22 cellular contexts compared by ENCODE assay signal in genomic region chr9:126386814-126387213, GRCh38.
A peak's percentile ranks its signal among the peaks of the same experiment; 100 is the strongest.
DNase-seq lines count a peak whose midpoint lies in the region; ATAC-seq, FAIRE-seq and TF ChIP-seq lines count a peak whose summit lies in the region.
"Had no signal": no experiment of that assay in that cellular context is flagged by ENCODE, and none has a peak within 500 bp of the region (broad histone marks: within the 10 kb centered on the region; RNA-seq: fewer than 3 reads in every experiment).

No MANE protein-coding gene starts in this region.

- H3K9ac ChIP-seq in IMR-90 (ENCODE audit: low read depth, low read length) = no peak overlapping the region
- H3K9ac ChIP-seq: GM23248 had no signal

- H2AK9ac ChIP-seq in IMR-90 (replicated peaks; ENCODE audit: low read depth, low read length, poor library complexity) = no peak overlapping the region

- in situ Hi-C loops in IMR-90 (cut with MboI; ENCODE audit: low sequenced_read_pairs) = no loop called here

- no peak overlapping the region for H3K23ac ChIP-seq in IMR-90 (ENCODE audit: low read depth, low read length)

- no peak overlapping the region for H4K5ac ChIP-seq in IMR-90 (ENCODE audit: low read depth, low read length)

- H3K9me1 ChIP-seq in IMR-90 (ENCODE audit: insufficient read depth, low read length) = peaks cover 4% of the 10 kb centered on the region; the same call in 1 of the 2 replicates

- H4K20me1 ChIP-seq in IMR-90 (ENCODE audit: insufficient read depth, low read length) = no peaks in the 10 kb centered on the region

- H3K4me2 ChIP-seq in IMR-90 (ENCODE audit: low read depth, low read length) = no peak overlapping the region

- H2BK20ac ChIP-seq in IMR-90 (ENCODE audit: low read depth, low read length) = no peak overlapping the region

- dilution Hi-C loops in IMR-90 (cut with HindIII; ENCODE audit: low sequenced_read_pairs, unreplicated experiment) = no loop called here

- no peak overlapping the region for H2BK5ac ChIP-seq in IMR-90 (ENCODE audit: low read depth, low read length, poor library complexity, severe bottlenecking)

- no peak for TF ChIP-seq CTCF in IMR-90 (conservative IDR thresholded peaks at IDR 0.05; ENCODE audit: low read depth, low read length)

- intact Hi-C loops in IMR-90 (cut with micrococcal nuclease) = no loop called here
- intact Hi-C loops in left colon (cut with DNase I, micrococcal nuclease) = loop anchor here in 1 of 2 donors (5.0 kb wide), 1 partner anchor 70 kb away; no protein-coding TSS in a partner anchor

- POLR2A ChIA-PET in IMR-90 (lab: Charles Lee; ENCODE audit: unreplicated experiment) = no interaction called here

- H3K36me3 ChIP-seq in IMR-90 (ENCODE audit: control insufficient read depth, insufficient read depth, low read length) = no peaks in the 10 kb centered on the region
- H3K36me3 ChIP-seq: BE2C had no signal

- DNase-seq in IMR-90 = no peak
- no peak for DNase-seq in caudate nucleus (lab: John Stamatoyannopoulos, UW)
- DNase-seq in left colon = no peak
- DNase-seq in substantia nigra (lab: John Stamatoyannopoulos, UW) = no peak
- no peak for DNase-seq in GM12891 (ENCODE audit: insufficient read length, low spot score)
- DNase-seq in NCI-H82 treated with DMSO at 0.1 percent for 48 hours (lab: John Stamatoyannopoulos, UW; ENCODE audit: unreplicated experiment) = no peak
- DNase-seq: CD4-positive, CD25-positive, alpha-beta regulatory T cell; DMS 273 treated with DMSO at 0.1 percent for 48 hours; DND-41; KBM-7; NCI-H1092 treated with DMSO at 0.1 percent for 48 hours; NCI-H1436 treated with DMSO at 0.1 percent for 48 hours; NCI-H2227 treated with DMSO at 0.1 percent for 48 hours; NCI-H510A; SHP77 treated with DMSO at 0.1 percent for 48 hours had no signal

- H3K4me1 ChIP-seq in IMR-90 (ENCODE audit: control insufficient read depth, insufficient read depth, low read length) = peaks cover 3% of the 10 kb centered on the region; the same call in 1 of the 2 replicates
- H3K4me1 ChIP-seq: BE2C, HAP-1 had no signal

- no peak overlapping the region for H2BK120ac ChIP-seq in IMR-90 (ENCODE audit: low read depth, low read length)

- WGBS in IMR-90 (ENCODE audit: extremely low coverage in 2 of 2, insufficient read length in 1 of 2), 2 experiments = 49% methylated on average over 5 of the region's 8 CpGs; no CpG with 5 or more reads in 1 of the 2 experiments

- BruUV-seq in IMR-90 (replicated peaks; lab: Mats Ljungman, UMichigan) = no TSS peak

- no peak for TF ChIP-seq RAD21 in IMR-90 (IDR thresholded peaks at IDR 0.05; ENCODE audit: low read length)

- no peaks in the 10 kb centered on the region for H3K27me3 ChIP-seq in IMR-90 (ENCODE audit: control insufficient read depth, insufficient read depth, low read length)
- H3K27me3 ChIP-seq: BE2C had no signal

- H3K9me3 ChIP-seq in IMR-90 (ENCODE audit: control insufficient read depth, insufficient read depth, low read length) = no peaks in the 10 kb centered on the region
- H3K9me3 ChIP-seq: BE2C, HAP-1 had no signal

- no peak overlapping the region for H3K18ac ChIP-seq in IMR-90 (ENCODE audit: low read depth, low read length)

- ATAC-seq in IMR-90 (ENCODE audit: low read depth) (peak; percentile 14; the same call in 1 of the 2 replicates), left colon (peak; percentile 74), GM18868 (IDR thresholded peaks at IDR 0.05; ENCODE audit: unreplicated experiment) (no peak)

- no peak overlapping the region; the same call in 1 of the 2 replicates for H3K14ac ChIP-seq in IMR-90 (replicated peaks; ENCODE audit: low read depth, low read length)

- H4K8ac ChIP-seq in IMR-90 (ENCODE audit: low read depth in 2 of 2, low read length in 2 of 2) = no peak overlapping the region

- FAIRE-seq in GM12891 (lab: Jason Lieb, UNC) = no peak
- FAIRE-seq: GM12878 had no signal

- no peak overlapping the region for H3K4me3 ChIP-seq in IMR-90 (ENCODE audit: insufficient read depth, low read depth, low read length)
- H3K4me3 ChIP-seq: GM12878, GM23248, HAP-1 had no signal

- H4K91ac ChIP-seq in IMR-90 (ENCODE audit: insufficient read depth, low read depth, low read length) = no peak overlapping the region

- no peak overlapping the region for H2AK5ac ChIP-seq in IMR-90 (ENCODE audit: low read depth, low read length)

- CTCF ChIA-PET in IMR-90 (lab: Yijun Ruan, JAX) = no interaction called here

- no peak overlapping the region for H2AFZ ChIP-seq in IMR-90 (replicated peaks; ENCODE audit: low read length, poor library complexity)
- H2AFZ ChIP-seq: GM23248 had no signal

- TF ChIP-seq POLR2A in IMR-90 (IDR thresholded peaks at IDR 0.05; ENCODE audit: low read depth, low read length) (no peak), GM12891 (IDR thresholded peaks at IDR 0.05; ENCODE audit: low read depth, low read length) (no peak)

- H2BK15ac ChIP-seq in IMR-90 (ENCODE audit: low read depth, low read length) = no peak overlapping the region

- no peak overlapping the region for H3K56ac ChIP-seq in IMR-90 (ENCODE audit: extremely low read depth, insufficient read depth, low read length)

- H3K4ac ChIP-seq in IMR-90 (ENCODE audit: low read depth, low read length) = no peak overlapping the region

- H3K27ac ChIP-seq in IMR-90 (ENCODE audit: insufficient read depth, low read length) = no peak overlapping the region
- H3K27ac ChIP-seq in caudate nucleus (ENCODE audit: low read depth, low read length) = peak overlapping the region; percentile 68
- H3K27ac ChIP-seq in substantia nigra (ENCODE audit: low read depth, low read length, poor library complexity, severe bottlenecking) = peak overlapping the region; percentile 71
- H3K27ac ChIP-seq: GM23248, HL-60, RWPE1 had no signal

- H3K79me1 ChIP-seq in IMR-90 (ENCODE audit: low read depth in 1 of 2, low read length in 2 of 2) = no peaks in the 10 kb centered on the region

TF ChIP-seq in IMR-90, 13 proteins besides CTCF, POLR2A, EP300 and RAD21:
- TF ChIP-seq FOS (IDR thresholded peaks at IDR 0.05; ENCODE audit: low read depth, low read length) (no peak), MAFK (IDR thresholded peaks at IDR 0.05; ENCODE audit: low read depth, low read length) (no peak), USF2 (IDR thresholded peaks at IDR 0.05; ENCODE audit: low read depth, low read length) (no peak), RFX5 (IDR thresholded peaks at IDR 0.05; ENCODE audit: low read depth, low read length) (no peak), SMC3 (IDR thresholded peaks at IDR 0.05; ENCODE audit: low read depth, low read length) (no peak), ELK1 (IDR thresholded peaks at IDR 0.05; ENCODE audit: borderline replicate concordance, low read depth, low read length) (no peak)

TF ChIP-seq in GM12891, 5 proteins besides CTCF, POLR2A, EP300 and RAD21:
- TF ChIP-seq TAF1 (IDR thresholded peaks at IDR 0.05; ENCODE audit: low read depth, low read length) (no peak), PAX5 (IDR thresholded peaks at IDR 0.05; ENCODE audit: insufficient read depth, low read length, severe bottlenecking) (no peak), POU2F2 (IDR thresholded peaks at IDR 0.05; ENCODE audit: low read depth, low read length) (no peak), POLR2AphosphoS5 (IDR thresholded peaks at IDR 0.05; ENCODE audit: low read depth, low read length) (no peak), SPI1 (IDR thresholded peaks at IDR 0.05; ENCODE audit: low read depth, low read length) (no peak)
TF ChIP-seq in GM12891: peak in this region for 0.
